In genomic region chr3:30658328-30659052, GRCh38 we compare ENCODE assay signal across 8 cellular contexts. TPM values are rescaled to one million over a fixed set of nuclear protein-coding genes. Genes with fewer than 3 reads are reported as not detected.
DNase-seq lines count a peak whose midpoint lies in the region; ATAC-seq and TF ChIP-seq lines count a peak whose summit lies in the region.

No MANE protein-coding gene starts in this region.

- POLR2A ChIA-PET in GM10248 (lab: Yijun Ruan, JAX) = no interaction called here

- H3K36me3 Mint-ChIP-seq in neural progenitor cell = peaks cover 26% of the 10 kb centered on the region

- H4K20me1 ChIP-seq in neural progenitor cell (ENCODE audit: low read depth) = no peaks in the 10 kb centered on the region

- H3K79me2 ChIP-seq in neural progenitor cell (ENCODE audit: low read depth) = no peaks in the 10 kb centered on the region

- peaks cover 5% of the 10 kb centered on the region for H3K27me3 Mint-ChIP-seq in neural progenitor cell (ENCODE audit: insufficient read depth, low read depth)

- no peak overlapping the region for H2AFZ ChIP-seq in neural progenitor cell (replicated peaks)

- DNase-seq in Daoy (ENCODE audit: low read depth) (peak; percentile 52), neural progenitor cell (ENCODE audit: low spot score) (no peak), GM10248 (ENCODE audit: extremely low spot score) (no peak), C1 segment of cervical spinal cord (lab: John Stamatoyannopoulos, UW) (no peak)

- TF ChIP-seq CTCF in WI38 (IDR thresholded peaks at IDR 0.05; ENCODE audit: low read depth, low read length) = no peak
- TF ChIP-seq CTCF in neural progenitor cell (IDR thresholded peaks at IDR 0.05) = no peak
- no peak for TF ChIP-seq CTCF in GM10248 (IDR thresholded peaks at IDR 0.05; ENCODE audit: control extremely low read depth, extremely low read depth, low read depth, missing control alignments)

- H3K9ac ChIP-seq in HUES64 (ENCODE audit: low read depth, low read length) = peak overlapping the region; percentile 10; the same call in 1 of the 2 replicates
- no peak overlapping the region for H3K9ac ChIP-seq in neural progenitor cell

- H3K36me3 ChIP-seq in HUES64 (ENCODE audit: insufficient read depth, low read length) (peaks cover 48% of the 10 kb centered on the region), neural progenitor cell (no peaks in the 10 kb centered on the region)

- H3K27ac ChIP-seq in HUES64 (ENCODE audit: low read depth, low read length) (peak overlapping the region; percentile 72), neural progenitor cell (peak overlapping the region; percentile 15)

- CTCF ChIA-PET in GM10248 (lab: Yijun Ruan, JAX) = interaction anchor here (0.6 to 1.6 kb wide), 5 partner anchors 11 to 394 kb away, joined by 3 read pairs; no protein-coding TSS in a partner anchor

- H3K27me3 ChIP-seq in HUES64 (ENCODE audit: insufficient read depth, low read length) = no peaks in the 10 kb centered on the region
- no peaks in the 10 kb centered on the region for H3K27me3 ChIP-seq in neural progenitor cell

- no peaks in the 10 kb centered on the region for H3K9me3 ChIP-seq in HUES64 (ENCODE audit: insufficient read depth, low read depth, low read length)
- no peaks in the 10 kb centered on the region for H3K9me3 ChIP-seq in neural progenitor cell (ENCODE audit: low read depth)

- peaks cover 57% of the 10 kb centered on the region for H3K4me1 Mint-ChIP-seq in neural progenitor cell

- H3F3A ChIP-seq in neural progenitor cell (ENCODE audit: low read depth) = no peaks in the 10 kb centered on the region

- H3K4me3 Mint-ChIP-seq in neural progenitor cell = no peak overlapping the region

- H3K27ac Mint-ChIP-seq in neural progenitor cell = peak overlapping the region; percentile 92

- no peak overlapping the region for H3K4me2 ChIP-seq in neural progenitor cell

- H3K4me3 ChIP-seq in HUES64 (ENCODE audit: low read length) (no peak overlapping the region), WI38 (ENCODE audit: low read depth, low read length) (peak overlapping the region; percentile 27), neural progenitor cell (no peak overlapping the region)

- ATAC-seq in GM21723 (IDR thresholded peaks at IDR 0.05; ENCODE audit: unreplicated experiment) (peak; percentile 87), esophagus mucosa (peak; percentile 48)

- H3K4me1 ChIP-seq in HUES64 (ENCODE audit: insufficient read depth, low read length) (peaks cover 53% of the 10 kb centered on the region), neural progenitor cell (peaks cover 29% of the 10 kb centered on the region)

- 83% methylated on average over 9 of the region's 9 CpGs for WGBS in HUES64

- no peaks in the 10 kb centered on the region for H3K9me3 Mint-ChIP-seq in neural progenitor cell

RNA-seq across cellular contexts. Expression of gene TGFBR2, which starts 52.1 kb away (rescaled TPM):
- total RNA-seq in Daoy (2014; rRNA removed; shearing (Covaris generic)) = 5.7 and 6.8 TPM in 2 replicates
- polyA plus RNA-seq in HUES64 (2013, experiment 1 of 2) = 4.2 TPM
- polyA plus RNA-seq in HUES64 (2013, experiment 2 of 2) = 4.4 TPM
- total RNA-seq in esophagus mucosa = 14.6 TPM
- total RNA-seq in neural progenitor cell (ENCODE audit: low replicate concordance) = 5.8 and 7.3 TPM in 2 replicates
